ENCODE assay signal across 8 cellular contexts in the genomic region with DNA sequence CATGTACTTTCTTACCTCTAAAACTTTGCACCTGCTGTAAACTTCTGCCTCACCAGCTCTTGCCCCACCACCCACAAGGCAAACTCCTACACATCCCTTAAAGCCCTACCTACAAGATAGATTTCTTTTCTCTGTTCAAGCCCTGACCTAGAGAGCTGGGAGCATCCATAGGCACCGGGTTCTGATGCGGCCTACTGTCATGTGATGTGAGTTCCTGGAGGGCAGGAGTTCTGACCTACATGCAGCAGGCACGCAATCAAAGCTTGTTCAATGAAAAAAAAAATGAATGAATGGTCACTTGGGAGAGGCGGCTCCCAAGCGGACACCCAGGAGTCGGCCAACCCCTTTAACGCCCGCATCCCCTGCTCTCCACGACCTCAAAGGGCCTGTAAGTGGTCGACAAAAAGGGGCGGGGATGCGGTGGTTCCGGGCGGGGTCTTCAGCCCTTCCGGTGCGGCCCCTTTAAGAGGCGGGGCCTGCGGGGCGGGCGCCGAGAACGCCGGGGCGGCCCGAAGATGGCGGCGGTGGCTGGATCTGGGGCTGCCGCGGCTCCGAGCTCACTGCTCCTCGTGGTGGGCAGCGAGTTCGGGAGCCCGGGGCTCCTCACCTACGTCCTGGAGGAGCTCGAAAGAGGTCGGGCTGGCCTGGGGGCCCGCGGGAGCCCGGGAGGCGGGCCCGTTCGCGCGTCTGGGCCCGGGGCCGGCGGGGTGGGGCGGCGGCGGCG. TPM values are rescaled to one million over a fixed set of nuclear protein-coding genes. Genes with fewer than 3 reads are reported as not detected.
DNase-seq lines count a peak whose midpoint lies in the region; ATAC-seq and TF ChIP-seq lines count a peak whose summit lies in the region.

A gene with protein sequence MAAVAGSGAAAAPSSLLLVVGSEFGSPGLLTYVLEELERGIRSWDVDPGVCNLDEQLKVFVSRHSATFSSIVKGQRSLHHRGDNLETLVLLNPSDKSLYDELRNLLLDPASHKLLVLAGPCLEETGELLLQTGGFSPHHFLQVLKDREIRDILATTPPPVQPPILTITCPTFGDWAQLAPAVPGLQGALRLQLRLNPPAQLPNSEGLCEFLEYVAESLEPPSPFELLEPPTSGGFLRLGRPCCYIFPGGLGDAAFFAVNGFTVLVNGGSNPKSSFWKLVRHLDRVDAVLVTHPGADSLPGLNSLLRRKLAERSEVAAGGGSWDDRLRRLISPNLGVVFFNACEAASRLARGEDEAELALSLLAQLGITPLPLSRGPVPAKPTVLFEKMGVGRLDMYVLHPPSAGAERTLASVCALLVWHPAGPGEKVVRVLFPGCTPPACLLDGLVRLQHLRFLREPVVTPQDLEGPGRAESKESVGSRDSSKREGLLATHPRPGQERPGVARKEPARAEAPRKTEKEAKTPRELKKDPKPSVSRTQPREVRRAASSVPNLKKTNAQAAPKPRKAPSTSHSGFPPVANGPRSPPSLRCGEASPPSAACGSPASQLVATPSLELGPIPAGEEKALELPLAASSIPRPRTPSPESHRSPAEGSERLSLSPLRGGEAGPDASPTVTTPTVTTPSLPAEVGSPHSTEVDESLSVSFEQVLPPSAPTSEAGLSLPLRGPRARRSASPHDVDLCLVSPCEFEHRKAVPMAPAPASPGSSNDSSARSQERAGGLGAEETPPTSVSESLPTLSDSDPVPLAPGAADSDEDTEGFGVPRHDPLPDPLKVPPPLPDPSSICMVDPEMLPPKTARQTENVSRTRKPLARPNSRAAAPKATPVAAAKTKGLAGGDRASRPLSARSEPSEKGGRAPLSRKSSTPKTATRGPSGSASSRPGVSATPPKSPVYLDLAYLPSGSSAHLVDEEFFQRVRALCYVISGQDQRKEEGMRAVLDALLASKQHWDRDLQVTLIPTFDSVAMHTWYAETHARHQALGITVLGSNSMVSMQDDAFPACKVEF (plus strand): TSS at position 493 of the 724 bp plus-strand sequence. CDS start 23 bp downstream, at position 516.

- DNase-seq in SIG-M5 treated with dmso at 0.1 percent for 504 hours (lab: John Stamatoyannopoulos, UW; ENCODE audit: unreplicated experiment) (peak; percentile 28), SIG-M5 (lab: John Stamatoyannopoulos, UW) (no peak)
- DNase-seq in activated T-cell treated with anti-CD3 and anti-CD28 coated beads, Interleukin-2, amount 50 U/mL, for 1 hour = peak; percentile 73
- peak; percentile 49 to 53 for DNase-seq in stimulated activated CD8-positive, alpha-beta memory T cell treated with anti-CD3 and anti-CD28 coated beads, Interleukin-7, amount 100 ng/mL, for 48 hours (ENCODE audit: extremely low read depth in 1 of 2, low read depth in 1 of 2)

- no peaks in the 10 kb centered on the region for H3K27me3 ChIP-seq in OCI-LY1 (ENCODE audit: insufficient read depth, low read length)
- H3K27me3 ChIP-seq in muscle layer of duodenum (ENCODE audit: low read depth, low read length) = no peaks in the 10 kb centered on the region

- H3K27ac ChIP-seq in OCI-LY1 (ENCODE audit: low read depth, low read length, poor library complexity, severe bottlenecking) (no peak within 1 kb of the TSS), muscle layer of duodenum (ENCODE audit: low read length) (peak within 1 kb of the TSS; percentile 23)

- peak within 1 kb of the TSS; percentile 97 for H3K4me3 ChIP-seq in OCI-LY1 (ENCODE audit: low read depth, low read length, poor library complexity, severe bottlenecking)
- peak within 1 kb of the TSS; percentile 85 to 98 for H3K4me3 ChIP-seq in muscle layer of duodenum (ENCODE audit: low read depth in 1 of 2, low read length in 2 of 2)

- TF ChIP-seq CTCF in OCI-LY1 (IDR thresholded peaks at IDR 0.05; ENCODE audit: low read length) = no peak

- 0 out of 2 replicates have a peak within 1 kb of the TSS, but pooled peaks have one; percentile 8 for H2AFZ ChIP-seq in OCI-LY1 (ENCODE audit: low read length)

- H3K4me1 ChIP-seq in OCI-LY1 (ENCODE audit: insufficient read depth, low read length, severe bottlenecking) (peaks cover 23% of the 10 kb centered on the region), muscle layer of duodenum (ENCODE audit: control insufficient read depth in 1 of 2, insufficient read depth in 2 of 2, low read length in 2 of 2) (peaks cover 19 to 38% of the 10 kb centered on the region in 2 donors)

- H3K79me2 ChIP-seq in OCI-LY1 (ENCODE audit: insufficient read depth, low read length) = peaks cover 9% of the 10 kb centered on the region

- no peaks in the 10 kb centered on the region for H3K9me3 ChIP-seq in OCI-LY1 (ENCODE audit: low read length)
- H3K9me3 ChIP-seq in muscle layer of duodenum (ENCODE audit: control insufficient read depth in 1 of 2, low read length in 2 of 2) = no peaks in the 10 kb centered on the region

- no peaks in the 10 kb centered on the region for H4K20me1 ChIP-seq in OCI-LY1 (ENCODE audit: insufficient read depth, low read length)

- no peaks in the 10 kb centered on the region for H3K9me2 ChIP-seq in OCI-LY1 (ENCODE audit: low read depth, low read length)

- ATAC-seq in HG03196 (IDR thresholded peaks at IDR 0.05; ENCODE audit: unreplicated experiment) = peak; percentile 71
- no peak for ATAC-seq in esophagus mucosa

- H3K9ac ChIP-seq in OCI-LY1 (ENCODE audit: low read length) = peak within 1 kb of the TSS; percentile 88

- H3F3A ChIP-seq in OCI-LY1 (ENCODE audit: insufficient read depth, low read length) = no peaks in the 10 kb centered on the region

- H3K36me3 ChIP-seq in OCI-LY1 (ENCODE audit: insufficient read depth, low read length) (0 out of 2 replicates have a peak, but pooled peaks cover under 1% of the 10 kb centered on the region), muscle layer of duodenum (ENCODE audit: control insufficient read depth in 1 of 2, insufficient read depth in 2 of 2, low read length in 2 of 2) (peaks cover under 1 to 5% of the 10 kb centered on the region in 2 donors)

- H3K4me2 ChIP-seq in OCI-LY1 (ENCODE audit: low read length) = peak within 1 kb of the TSS; percentile 99

RNA-seq across cellular contexts. Expression of the gene that starts here (rescaled TPM):
- 16.9 TPM for total RNA-seq in esophagus mucosa
